In genomic region chr1:28516518-28516956, GRCh38 we compare ENCODE assay signal across 14 cellular contexts. TPM values are rescaled to one million over a fixed set of nuclear protein-coding genes. Genes with fewer than 3 reads are reported as not detected.
DNase-seq lines count a peak whose midpoint lies in the region; ATAC-seq and TF ChIP-seq lines count a peak whose summit lies in the region.
"Had no signal": no experiment of that assay in that cellular context is flagged by ENCODE, and none has a peak within 500 bp of the region (broad histone marks: within the 10 kb centered on the region; RNA-seq: fewer than 3 reads in every experiment).

No MANE protein-coding gene starts in this region.

- BruUV-seq in PC-3 (replicated peaks; lab: Mats Ljungman, UMichigan): no TSS peak

- H3K27me3 ChIP-seq in ACC112 (ENCODE audit: insufficient read depth, low read length) (no peaks in the 10 kb centered on the region), PC-3 (ENCODE audit: low read length) (no peaks in the 10 kb centered on the region), WERI-Rb-1 (ENCODE audit: insufficient read depth, low read depth, severe bottlenecking) (no peaks in the 10 kb centered on the region)
- H3K27me3 ChIP-seq: heart right ventricle, tibial nerve had no signal

- H3K4me3 ChIP-seq in ACC112 (ENCODE audit: low read depth, low read length): no peak overlapping the region
- no peak overlapping the region for H3K4me3 ChIP-seq in PC-3 (ENCODE audit: low read length)
- no peak overlapping the region for H3K4me3 ChIP-seq in WERI-Rb-1 (ENCODE audit: low read depth, low read length)
- H3K4me3 ChIP-seq: GM12878, heart right ventricle, tibial nerve had no signal

- peaks cover 20% of the 10 kb centered on the region for H3F3A ChIP-seq in PC-3 (ENCODE audit: low read length, unreplicated experiment)

- no peaks in the 10 kb centered on the region for H3K9me2 ChIP-seq in PC-3 (replicated peaks; ENCODE audit: low read length)

- H3K27ac Mint-ChIP-seq in chondrocyte (ENCODE audit: unreplicated experiment): peak overlapping the region; percentile 91

- no peak overlapping the region for H3K9ac ChIP-seq in PC-3 (ENCODE audit: low read length)

- in situ Hi-C loops in G401 (cut with HindIII; ENCODE audit: low sequenced_read_pairs): no loop called here

- H3K27ac ChIP-seq in ACC112 (ENCODE audit: low read depth, low read length): peak overlapping the region; percentile 59
- H3K27ac ChIP-seq in PC-3 (ENCODE audit: low read length): peak overlapping the region; percentile 38
- H3K27ac ChIP-seq in WERI-Rb-1: no peak overlapping the region
- H3K27ac ChIP-seq: heart right ventricle had no signal

- H3K9me3 ChIP-seq in PC-3 (ENCODE audit: low read length): no peaks in the 10 kb centered on the region
- no peaks in the 10 kb centered on the region for H3K9me3 ChIP-seq in WERI-Rb-1 (ENCODE audit: severe bottlenecking)
- H3K9me3 ChIP-seq: heart right ventricle, tibial nerve had no signal

- H3K36me3 ChIP-seq in ACC112 (ENCODE audit: insufficient read depth, low read length) (no peaks in the 10 kb centered on the region), PC-3 (ENCODE audit: low read depth, low read length) (peaks cover 6% of the 10 kb centered on the region; the same call in 1 of the 2 replicates), WERI-Rb-1 (peaks cover 32% of the 10 kb centered on the region)

- no peak overlapping the region for H3K4me3 Mint-ChIP-seq in chondrocyte (ENCODE audit: unreplicated experiment)
- H3K4me3 Mint-ChIP-seq: memory B cell had no signal

- no peak for TF ChIP-seq CTCF in PC-3 (conservative IDR thresholded peaks at IDR 0.05; ENCODE audit: low read depth, low read length)
- no peak for TF ChIP-seq CTCF in chondrocyte (IDR thresholded peaks at IDR 0.05)
- no peak for TF ChIP-seq CTCF in WERI-Rb-1 (IDR thresholded peaks at IDR 0.05; ENCODE audit: low read depth, low read length)

- CTCF ChIA-PET in PC-3 (lab: Charles Lee): interaction anchor here (1.1 kb wide), 1 partner anchor 86 kb away, joined by 4 read pairs; no protein-coding TSS in a partner anchor

- H3K79me2 ChIP-seq in ACC112 (ENCODE audit: control insufficient read depth, insufficient read depth, low read length, unreplicated experiment) (peaks cover 24% of the 10 kb centered on the region), PC-3 (ENCODE audit: low read length) (peaks cover 39% of the 10 kb centered on the region)

- H3K9me3 Mint-ChIP-seq in chondrocyte (ENCODE audit: low read depth): no peaks in the 10 kb centered on the region
- H3K9me3 Mint-ChIP-seq: memory B cell had no signal

- H3K4me1 ChIP-seq in ACC112 (ENCODE audit: control insufficient read depth, insufficient read depth, low read length, unreplicated experiment) (peaks cover 11% of the 10 kb centered on the region), PC-3 (ENCODE audit: insufficient read depth, low read length) (peaks cover 30% of the 10 kb centered on the region)

- ATAC-seq in PC-3 (no peak), HG03571 (IDR thresholded peaks at IDR 0.05; ENCODE audit: unreplicated experiment) (no peak)
- ATAC-seq: GM12878, heart right ventricle had no signal

- POLR2A ChIA-PET in PC-3 (lab: Charles Lee; ENCODE audit: unreplicated experiment): interaction anchor here (0.5 to 0.7 kb wide), 2 partner anchors 25 to 80 kb away, joined by 7 to 33 read pairs; no protein-coding TSS in a partner anchor

- H3K27me3 Mint-ChIP-seq in chondrocyte (ENCODE audit: low read depth): no peaks in the 10 kb centered on the region
- H3K27me3 Mint-ChIP-seq: memory B cell had no signal

- no peak overlapping the region for H3K4me2 ChIP-seq in PC-3 (ENCODE audit: low read length)

- intact Hi-C loops in PC-3 (cut with micrococcal nuclease): loop anchor here (2.0 to 5.0 kb wide), 2 partner anchors 36 to 66 kb away; partner anchors contain the start of gene TRNAU1AP

- peaks cover 27% of the 10 kb centered on the region for H3K4me1 Mint-ChIP-seq in chondrocyte (ENCODE audit: low read depth)

- 0 out of 2 replicates have a peak, but pooled peaks cover 9% of the 10 kb centered on the region for H4K20me1 ChIP-seq in PC-3 (ENCODE audit: low read length)

- DNase-seq in EH (ENCODE audit: low read depth) (peak; percentile 39), PC-3 (no peak), chondrocyte (ENCODE audit: low spot score) (no peak), WERI-Rb-1 (no peak), NCI-H774 (lab: John Stamatoyannopoulos, UW) (no peak), G401 (ENCODE audit: low spot score) (no peak)
- DNase-seq: heart right ventricle, NCI-H1105, right cardiac atrium had no signal

- peaks cover 8% of the 10 kb centered on the region for H3K36me3 Mint-ChIP-seq in chondrocyte (ENCODE audit: low read depth)

- H2AFZ ChIP-seq in ACC112 (ENCODE audit: low read length, unreplicated experiment) (no peak overlapping the region), PC-3 (ENCODE audit: low read length) (no peak overlapping the region)

RNA-seq across cellular contexts. Expression of gene RCC1, which starts 10.7 kb away (rescaled TPM):
- total RNA-seq in PC-3 (2014; rRNA removed) (96.5 and 119 TPM in 2 replicates), chondrocyte (18.8 to 20.5 TPM (median 20.5 TPM) in 3 replicates)
- total RNA-seq in G401 (2014; rRNA removed; shearing (Covaris generic)): 116 and 139 TPM in 2 replicates

RNA-seq across cellular contexts. Expression of gene TRNAU1AP, which starts 36.3 kb away (rescaled TPM):
- total RNA-seq in PC-3 (2014; rRNA removed) (19.6 and 27.2 TPM in 2 replicates), chondrocyte (19.6 to 21.5 TPM (median 20.3 TPM) in 3 replicates)
- 20.2 and 35.6 TPM in 2 replicates for total RNA-seq in G401 (2014; rRNA removed; shearing (Covaris generic))
